ENCODE assay signal across 8 cellular contexts in the genomic region with DNA sequence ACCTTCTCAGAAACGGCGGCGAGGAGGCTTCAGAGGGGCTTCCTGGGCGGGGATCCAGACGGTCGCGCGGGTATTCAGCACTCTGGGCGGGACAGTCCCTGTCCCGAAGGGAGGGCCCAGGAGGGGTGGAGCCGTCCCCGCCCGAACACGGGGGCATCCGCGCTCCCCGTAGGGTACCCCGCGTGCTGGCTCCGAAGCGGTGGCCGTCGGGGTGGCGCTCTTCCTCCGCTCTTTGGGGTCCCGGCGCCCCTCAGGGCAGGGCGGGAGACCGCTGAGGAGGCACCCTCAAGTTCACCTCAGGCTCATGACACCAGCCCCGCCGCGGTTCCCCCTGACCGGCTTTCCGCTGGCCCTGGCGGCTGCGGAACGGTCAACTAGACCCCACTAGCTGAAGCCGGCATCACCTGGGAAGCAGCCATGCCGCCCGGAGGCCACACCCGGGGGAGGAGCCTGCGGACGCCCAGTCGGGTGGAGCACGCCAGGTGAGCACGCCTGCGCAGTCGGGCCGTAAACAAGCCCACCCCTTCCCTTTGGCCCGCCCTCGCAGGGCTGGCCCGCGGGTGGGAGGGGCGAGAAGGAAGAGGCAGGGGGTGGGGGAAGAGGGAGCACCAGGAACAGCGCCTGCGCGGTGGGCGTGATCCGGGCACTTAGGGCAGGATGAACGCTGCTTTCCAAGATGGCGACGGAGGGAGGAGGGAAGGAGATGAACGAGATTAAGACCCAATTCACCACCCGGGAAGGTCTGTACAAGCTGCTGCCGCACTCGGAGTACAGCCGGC. TPM values are rescaled to one million over a fixed set of nuclear protein-coding genes. Genes with fewer than 3 reads are reported as not detected.
DNase-seq lines count a peak whose midpoint lies in the region; TF ChIP-seq lines count a peak whose summit lies in the region.

A gene with protein sequence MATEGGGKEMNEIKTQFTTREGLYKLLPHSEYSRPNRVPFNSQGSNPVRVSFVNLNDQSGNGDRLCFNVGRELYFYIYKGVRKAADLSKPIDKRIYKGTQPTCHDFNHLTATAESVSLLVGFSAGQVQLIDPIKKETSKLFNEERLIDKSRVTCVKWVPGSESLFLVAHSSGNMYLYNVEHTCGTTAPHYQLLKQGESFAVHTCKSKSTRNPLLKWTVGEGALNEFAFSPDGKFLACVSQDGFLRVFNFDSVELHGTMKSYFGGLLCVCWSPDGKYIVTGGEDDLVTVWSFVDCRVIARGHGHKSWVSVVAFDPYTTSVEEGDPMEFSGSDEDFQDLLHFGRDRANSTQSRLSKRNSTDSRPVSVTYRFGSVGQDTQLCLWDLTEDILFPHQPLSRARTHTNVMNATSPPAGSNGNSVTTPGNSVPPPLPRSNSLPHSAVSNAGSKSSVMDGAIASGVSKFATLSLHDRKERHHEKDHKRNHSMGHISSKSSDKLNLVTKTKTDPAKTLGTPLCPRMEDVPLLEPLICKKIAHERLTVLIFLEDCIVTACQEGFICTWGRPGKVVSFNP (plus strand): TSS at position 650 of the 779 bp plus-strand sequence. CDS start 27 bp downstream, at position 677.

- peak within 1 kb of the TSS; percentile 93 for H3K27ac Mint-ChIP-seq in HFFc6
- peak within 1 kb of the TSS; percentile 94 for H3K27ac Mint-ChIP-seq in activated naive CD4-positive, alpha-beta T cell treated with anti-CD3 and anti-CD28 coated beads for 36 hours

- no peaks in the 10 kb centered on the region for H3K9me3 ChIP-seq in suprapubic skin

- TF ChIP-seq CTCF in HFFc6 (IDR thresholded peaks at IDR 0.05) (no peak; the same call in 1 of the 2 replicates), suprapubic skin (IDR thresholded peaks at IDR 0.05) (no peak)

- peaks cover 29% of the 10 kb centered on the region for H3K4me1 Mint-ChIP-seq in HFFc6 (ENCODE audit: low read depth)
- H3K4me1 Mint-ChIP-seq in activated naive CD4-positive, alpha-beta T cell treated with anti-CD3 and anti-CD28 coated beads for 36 hours (ENCODE audit: low read depth): peaks cover 24% of the 10 kb centered on the region

- CTCF ChIA-PET in activated naive CD4-positive, alpha-beta T cell treated with anti-CD3 and anti-CD28 coated beads for 36 hours (lab: Charles Lee): interaction anchor here (0.7 to 1.0 kb wide), 3 partner anchors 43 to 179 kb away, joined by 3 to 6 read pairs (median 4); no protein-coding TSS in a partner anchor

- H3K36me3 Mint-ChIP-seq in HFFc6 (ENCODE audit: low read depth): peaks cover 4% of the 10 kb centered on the region
- peaks cover 3% of the 10 kb centered on the region for H3K36me3 Mint-ChIP-seq in activated naive CD4-positive, alpha-beta T cell treated with anti-CD3 and anti-CD28 coated beads for 36 hours (ENCODE audit: low read depth)

- H3K36me3 ChIP-seq in suprapubic skin: no peaks in the 10 kb centered on the region

- peaks cover 32% of the 10 kb centered on the region for H3K4me1 ChIP-seq in suprapubic skin

- intact Hi-C loops in activated naive CD4-positive, alpha-beta T cell treated with anti-CD3 and anti-CD28 coated beads for 36 hours (cut with micrococcal nuclease): loop anchor here (1.0 to 2.0 kb wide), 10 partner anchors 45 to 379 kb away; a partner anchor contains a TSS

- peak within 1 kb of the TSS; percentile 82 for H3K4me3 ChIP-seq in GM08714 (ENCODE audit: low read length)
- peak within 1 kb of the TSS; percentile 98 for H3K4me3 ChIP-seq in suprapubic skin

- TF ChIP-seq EP300 in suprapubic skin (IDR thresholded peaks at IDR 0.05): no peak

- peak within 1 kb of the TSS; percentile 99 for H3K4me3 Mint-ChIP-seq in HFFc6
- H3K4me3 Mint-ChIP-seq in activated naive CD4-positive, alpha-beta T cell treated with anti-CD3 and anti-CD28 coated beads for 36 hours: peak within 1 kb of the TSS; percentile 95

- TF ChIP-seq POLR2A in suprapubic skin (IDR thresholded peaks at IDR 0.05): peak in 1 of 2 donors; percentile 35

- no peaks in the 10 kb centered on the region for H3K27me3 ChIP-seq in suprapubic skin

- 0% methylated on average over 22 of the region's 67 CpGs for WGBS in suprapubic skin

- H3K27me3 Mint-ChIP-seq in HFFc6 (ENCODE audit: insufficient read depth): no peaks in the 10 kb centered on the region
- no peaks in the 10 kb centered on the region for H3K27me3 Mint-ChIP-seq in activated naive CD4-positive, alpha-beta T cell treated with anti-CD3 and anti-CD28 coated beads for 36 hours (ENCODE audit: low read depth)

- H3K27ac ChIP-seq in suprapubic skin: peak within 1 kb of the TSS; percentile 93

- DNase-seq in HFFc6: peak; percentile 93
- peak; percentile 99 for DNase-seq in NAMALWA (ENCODE audit: low spot score)
- peak; percentile 92 for DNase-seq in SK-N-DZ (ENCODE audit: low spot score)
- peak; percentile 99 for DNase-seq in activated naive CD4-positive, alpha-beta T cell treated with anti-CD3 and anti-CD28 coated beads for 36 hours
- peak; percentile 100 for DNase-seq in germinal center (ENCODE audit: low spot score)
- peak; percentile 81 to 99 (median 97) for DNase-seq in nucleus accumbens (lab: John Stamatoyannopoulos, UW)
- peak; percentile 97 to 98 for DNase-seq in suprapubic skin (ENCODE audit: low spot score in 2 of 2)

- no peaks in the 10 kb centered on the region for H3K9me3 Mint-ChIP-seq in HFFc6
- no peaks in the 10 kb centered on the region for H3K9me3 Mint-ChIP-seq in activated naive CD4-positive, alpha-beta T cell treated with anti-CD3 and anti-CD28 coated beads for 36 hours

RNA-seq across cellular contexts. Expression of the gene that starts here (rescaled TPM):
- 10 to 100 TPM; 24.4 to 28.7 (median 27.7) TPM for total RNA-seq in HFFc6 (2021; fragmentation: NEBNext Ultra II Directional; extraction: Animal tissue kit (Norgen Biotek cat#: 25700))
- 7.9 and 10.4 TPM in 2 replicates for polyA plus RNA-seq in SK-N-DZ (2014; cell fraction: cytosol; rRNA removed)
- 5.5 and 11.2 TPM in 2 replicates for polyA plus RNA-seq in SK-N-DZ (2014; cell fraction: nucleus; rRNA removed)
- total RNA-seq in activated naive CD4-positive, alpha-beta T cell treated with anti-CD3 and anti-CD28 coated beads for 36 hours: 10 to 100 TPM; 20.5 to 21.4 TPM
- 10 to 100 TPM; 27.3 to 39.4 (median 33.0) TPM for total RNA-seq in suprapubic skin

Comparison
In these comparisons a context has a peak if more than half of its experiments do, and no peak if none do; other contexts are left out.
1. Peak in every context shown above with its lines: DNase-seq, H3K4me3 ChIP-seq and H3K27ac ChIP-seq.